ENCODE assay signal across 17 cellular contexts in the genomic region with DNA sequence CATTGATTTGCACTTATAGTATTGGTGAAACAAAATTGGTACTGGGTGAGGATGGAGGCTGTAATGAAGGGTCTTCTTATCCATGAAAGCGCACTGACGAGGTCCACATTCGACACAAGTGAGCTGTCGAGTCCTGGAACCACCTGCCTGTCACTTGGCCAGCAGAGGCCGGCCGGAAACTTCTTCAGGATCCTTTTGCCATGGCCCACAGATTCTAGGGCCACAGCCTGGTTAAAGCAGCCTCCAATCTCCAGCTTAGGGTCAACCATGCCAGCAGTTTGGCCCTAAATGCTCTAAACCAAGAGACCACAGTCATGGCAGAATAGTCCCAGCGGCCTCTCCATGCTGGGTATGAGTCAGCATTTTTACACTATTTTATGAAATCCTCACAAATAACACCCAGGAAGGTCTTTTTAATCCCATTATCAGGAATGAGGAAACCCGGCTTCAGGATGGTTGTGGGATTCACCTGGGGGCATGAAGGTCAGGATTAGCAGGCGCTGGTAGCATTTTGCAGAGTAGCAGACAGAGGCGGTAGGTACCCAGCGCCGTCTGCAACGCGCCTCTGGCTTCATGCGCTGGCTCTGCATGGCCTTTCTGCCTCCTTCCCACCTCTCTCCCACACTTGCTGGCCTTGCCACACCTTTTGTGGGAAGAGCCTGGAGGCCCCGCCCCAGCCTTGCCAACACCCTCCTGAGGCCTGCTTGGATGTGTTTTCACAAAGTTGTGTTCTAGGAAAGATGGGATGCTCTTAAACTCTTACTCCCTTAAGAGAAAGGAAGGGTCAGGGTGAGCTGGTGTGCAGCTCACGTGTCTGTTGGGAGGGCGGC. TPM values are rescaled to one million over a fixed set of nuclear protein-coding genes. Genes with fewer than 3 reads are reported as not detected.
A peak's percentile ranks its signal among the peaks of the same experiment; 100 is the strongest.
DNase-seq lines count a peak whose midpoint lies in the region; ATAC-seq, FAIRE-seq and TF ChIP-seq lines count a peak whose summit lies in the region.
"Had no signal": no experiment of that assay in that cellular context is flagged by ENCODE, and none has a peak within 500 bp of the region (broad histone marks: within the 10 kb centered on the region; RNA-seq: fewer than 3 reads in every experiment).

No MANE protein-coding gene starts in this region.

- TF ChIP-seq POLR2A in GM12892 (IDR thresholded peaks at IDR 0.05; ENCODE audit: low read depth, low read length), result no peak
- peak in 1 of 4 donors; percentile 11 for TF ChIP-seq POLR2A in esophagus squamous epithelium (IDR thresholded peaks at IDR 0.05)

- intact Hi-C loops in PC-3 (cut with micrococcal nuclease), result no loop called here
- intact Hi-C loops in esophagus squamous epithelium (cut with DNase I), result no loop called here

- POLR2A ChIA-PET in PC-3 (lab: Charles Lee; ENCODE audit: unreplicated experiment), result no interaction called here

- no peak for TF ChIP-seq CTCF in PC-3 (conservative IDR thresholded peaks at IDR 0.05; ENCODE audit: low read depth, low read length)
- peak in 2 of 6 experiments; percentile 12 to 22 for TF ChIP-seq CTCF in esophagus squamous epithelium (IDR thresholded peaks at IDR 0.05)
- no peak for TF ChIP-seq CTCF in osteocyte (IDR thresholded peaks at IDR 0.05)

- no peak overlapping the region for H2AFZ ChIP-seq in PC-3 (ENCODE audit: low read length)

- H3K9me3 ChIP-seq in PC-3 (ENCODE audit: low read length) (no peaks in the 10 kb centered on the region), esophagus squamous epithelium (no peaks in the 10 kb centered on the region)

- H3K27ac ChIP-seq in PC-3 (ENCODE audit: low read length) (peak overlapping the region; percentile 84), esophagus squamous epithelium (peak overlapping the region; percentile 63 to 77 (median 68))
- H3K27ac ChIP-seq: BLaER1 treated with 17β-estradiol and CSF1 and Interleukin-3, amounts not matched to agents 10 nM and 100 nM had no signal

- no peaks in the 10 kb centered on the region for H3K9me2 ChIP-seq in PC-3 (replicated peaks; ENCODE audit: low read length)

- H3K27ac Mint-ChIP-seq in osteocyte (ENCODE audit: unreplicated experiment), result no peak overlapping the region

- H3K36me3 Mint-ChIP-seq in osteocyte (ENCODE audit: unreplicated experiment), result peaks cover 3% of the 10 kb centered on the region

- H3K4me1 Mint-ChIP-seq in osteocyte (ENCODE audit: unreplicated experiment), result no peaks in the 10 kb centered on the region

- H3K27me3 ChIP-seq in PC-3 (ENCODE audit: low read length), result no peaks in the 10 kb centered on the region
- H3K27me3 ChIP-seq in esophagus squamous epithelium, result no peaks in the 10 kb centered on the region

- H3K9ac ChIP-seq in PC-3 (ENCODE audit: low read length), result peak overlapping the region; percentile 30
- H3K9ac ChIP-seq: BLaER1 treated with 17β-estradiol and CSF1 and Interleukin-3, amounts not matched to agents 10 nM and 100 nM had no signal

- ATAC-seq in PC-3, result peak; percentile 48
- no peak for ATAC-seq in HG03520 (IDR thresholded peaks at IDR 0.05; ENCODE audit: unreplicated experiment)
- no peak for ATAC-seq in HG03354 (IDR thresholded peaks at IDR 0.05; ENCODE audit: poor library complexity, severe bottlenecking, unreplicated experiment)
- no peak for ATAC-seq in HG03571 (IDR thresholded peaks at IDR 0.05; ENCODE audit: unreplicated experiment)

- no peaks in the 10 kb centered on the region for H3K9me3 Mint-ChIP-seq in osteocyte (ENCODE audit: unreplicated experiment)

- FAIRE-seq in GM12892 (lab: Jason Lieb, UNC), result no peak
- FAIRE-seq: GM18507, TTC549 had no signal

- H3K4me3 Mint-ChIP-seq in osteocyte (ENCODE audit: unreplicated experiment), result no peak overlapping the region

- no peaks in the 10 kb centered on the region for H3F3A ChIP-seq in PC-3 (ENCODE audit: low read length, unreplicated experiment)

- H3K79me2 ChIP-seq in PC-3 (ENCODE audit: low read length), result peaks cover 51% of the 10 kb centered on the region

- no peaks in the 10 kb centered on the region for H4K20me1 ChIP-seq in PC-3 (ENCODE audit: low read length)

- H3K4me2 ChIP-seq in PC-3 (ENCODE audit: low read length), result peak overlapping the region; percentile 58

- H3K36me3 ChIP-seq in PC-3 (ENCODE audit: low read depth, low read length), result no peaks in the 10 kb centered on the region
- peaks cover 0 to 20% (median 0%) of the 10 kb centered on the region in 3 donors for H3K36me3 ChIP-seq in esophagus squamous epithelium

- DNase-seq in GM12892 (ENCODE audit: insufficient read length), result peak; percentile 1
- DNase-seq in PC-3, result peak; percentile 20
- DNase-seq in esophagus squamous epithelium (lab: John Stamatoyannopoulos, UW), result no peak
- DNase-seq in osteocyte (ENCODE audit: extremely low spot score, unreplicated experiment), result peak; percentile 65
- DNase-seq in A172 (ENCODE audit: low spot score), result no peak
- DNase-seq: dermis blood vessel endothelial cell, GOT3, NCI-H1105, NCI-H510A, nucleus accumbens, SHP77 treated with DMSO at 0.1 percent for 48 hours had no signal

- H3K4me1 ChIP-seq in PC-3 (ENCODE audit: insufficient read depth, low read length), result peaks cover 27% of the 10 kb centered on the region
- peaks cover 45 to 88% (median 66%) of the 10 kb centered on the region in 3 donors for H3K4me1 ChIP-seq in esophagus squamous epithelium

- H3K4me3 ChIP-seq in PC-3 (ENCODE audit: low read length) (no peak overlapping the region), esophagus squamous epithelium (peak overlapping the region in 1 of 4 donors; percentile 21)
- H3K4me3 ChIP-seq: BLaER1 treated with 17β-estradiol and CSF1 and Interleukin-3, amounts not matched to agents 10 nM and 100 nM had no signal

- BruUV-seq in PC-3 (replicated peaks; lab: Mats Ljungman, UMichigan), result no TSS peak

- CTCF ChIA-PET in PC-3 (lab: Charles Lee), result no interaction called here

- 45 to 89% methylated on average over 10 to 17 of the region's 18 CpGs for WGBS in esophagus squamous epithelium, 2 donors

- no peaks in the 10 kb centered on the region for H3K27me3 Mint-ChIP-seq in osteocyte (ENCODE audit: unreplicated experiment)

RNA-seq across cellular contexts. Expression of a gene that starts 15.2 kb away (rescaled TPM):
- 0.51 TPM for polyA plus RNA-seq in GM12892 (2012; ENCODE audit: missing spikeins)
- total RNA-seq in PC-3 (2014; rRNA removed) (20.9 and 33.7 TPM in 2 replicates), esophagus squamous epithelium (100 to 1,000 TPM in 1 of 4 donors, 10 to 100 TPM in 3; 43.0 to 112 (median 68.5) TPM), osteocyte (14.8 and 15.0 TPM in 2 replicates)
- total RNA-seq in A172 (2014; rRNA removed; shearing (Covaris generic)), result 30.7 and 55.3 TPM in 2 replicates

Comparison
In these comparisons a context has a peak if more than half of its experiments do, and no peak if none do; other contexts are left out.
1. DNase-seq: peak in GM12892 (single experiment), PC-3 (single experiment) and osteocyte (single experiment); none in esophagus squamous epithelium (single experiment) and A172 (single experiment).